8 cellular contexts compared by ENCODE assay signal in genomic region chr5:132747064-132747692, GRCh38. TPM values are rescaled to one million over a fixed set of nuclear protein-coding genes. Genes with fewer than 3 reads are reported as not detected.
A peak's percentile ranks its signal among the peaks of the same experiment; 100 is the strongest.
DNase-seq lines count a peak whose midpoint lies in the region; ATAC-seq, FAIRE-seq and TF ChIP-seq lines count a peak whose summit lies in the region.

Gene CCNI2 (plus strand): TSS chr5:132747426. CDS start chr5:132747496, 70 bp downstream.

- TF ChIP-seq POLR2A in upper lobe of left lung (IDR thresholded peaks at IDR 0.05): no peak

- H3K4me2 ChIP-seq in fibroblast of lung (ENCODE audit: extremely low read depth, insufficient read depth, low read length): peak within 1 kb of the TSS; percentile 58

- peak; percentile 45 for ATAC-seq in GM18511 (IDR thresholded peaks at IDR 0.05; ENCODE audit: unreplicated experiment)
- ATAC-seq in pancreas: peak; percentile 75 to 93 (median 84)
- ATAC-seq in upper lobe of left lung (ENCODE audit: low FRiP score in 2 of 2): peak; percentile 50 to 61
- no peak for ATAC-seq in GM18858 (IDR thresholded peaks at IDR 0.05; ENCODE audit: unreplicated experiment)

- TF ChIP-seq CTCF in fibroblast of lung (conservative IDR thresholded peaks at IDR 0.05 in 1 of 2, IDR thresholded peaks at IDR 0.05 in 1 of 2; ENCODE audit: low read depth in 1 of 2, low read length in 2 of 2): peak in 1 of 2 donors; percentile 17
- TF ChIP-seq CTCF in pancreas (IDR thresholded peaks at IDR 0.05): no peak
- peak in 3 of 6 experiments; percentile 10 to 16 (median 15) for TF ChIP-seq CTCF in upper lobe of left lung (IDR thresholded peaks at IDR 0.05)

- H2AFZ ChIP-seq in fibroblast of lung (ENCODE audit: low read length): no peak within 1 kb of the TSS

- H3K4me3 ChIP-seq in HUES6 (ENCODE audit: low read depth, low read length) (peak within 1 kb of the TSS; percentile 63), fibroblast of lung (replicated peaks in 1 of 4; ENCODE audit: control extremely low read depth in 1 of 4, insufficient read depth in 1 of 4, low read depth in 3 of 4, low read length in 4 of 4) (peak within 1 kb of the TSS; percentile 1 to 35 (median 26)), pancreas (peak within 1 kb of the TSS; percentile 27 to 64 (median 44)), upper lobe of left lung (peak within 1 kb of the TSS; percentile 16 to 55 (median 52))

- H3K9me3 ChIP-seq in HUES6 (ENCODE audit: control insufficient read depth, insufficient read depth, low read depth, low read length) (no peaks in the 10 kb centered on the region), fibroblast of lung (ENCODE audit: control insufficient read depth, insufficient read depth, low read depth, low read length) (no peaks in the 10 kb centered on the region), pancreas (no peaks in the 10 kb centered on the region), upper lobe of left lung (no peaks in the 10 kb centered on the region)

- no peak within 1 kb of the TSS for H3K27ac ChIP-seq in HUES6 (ENCODE audit: low read depth, low read length)
- H3K27ac ChIP-seq in fibroblast of lung (ENCODE audit: insufficient read depth, low read length): no peak within 1 kb of the TSS
- no peak within 1 kb of the TSS for H3K27ac ChIP-seq in pancreas
- H3K27ac ChIP-seq in upper lobe of left lung: peak within 1 kb of the TSS; percentile 23 to 52 (median 34)

- no peaks in the 10 kb centered on the region for H3K79me2 ChIP-seq in fibroblast of lung (ENCODE audit: control insufficient read depth, insufficient read depth, low read length)

- intact Hi-C loops in pancreas (cut with DNase I): no loop called here

- WGBS in pancreas, 2 donors: 1% methylated on average over 20 to 61 of the region's 61 CpGs
- 0% methylated on average over 1 to 2 of the region's 61 CpGs for WGBS in upper lobe of left lung, 2 donors

- DNase-seq in activated T-cell treated with anti-CD3 and anti-CD28 coated beads for 4 hours (peak; percentile 63), fibroblast of lung (ENCODE audit: low read depth in 2 of 2) (no peak), pancreas (peak in 5 of 6 donors; percentile 36 to 80 (median 51)), upper lobe of left lung (peak in 1 of 2 donors; percentile 91), kidney glomerular epithelial cell (lab: John Stamatoyannopoulos, UW) (no peak)

- H3K9ac ChIP-seq in HUES6 (ENCODE audit: low read length) (peak within 1 kb of the TSS; percentile 1), fibroblast of lung (ENCODE audit: insufficient read depth, low read length) (no peak within 1 kb of the TSS)

- H3K4me1 ChIP-seq in HUES6 (ENCODE audit: control insufficient read depth, insufficient read depth, low read length) (0 out of 2 replicates have a peak, but pooled peaks cover 7% of the 10 kb centered on the region), fibroblast of lung (ENCODE audit: control insufficient read depth, extremely low read depth, insufficient read depth, low read length) (peaks cover 7% of the 10 kb centered on the region), pancreas (peaks cover 0 to 4% (median 0%) of the 10 kb centered on the region in 3 donors), upper lobe of left lung (peaks cover 9 to 16% (median 11%) of the 10 kb centered on the region in 4 donors)

- H3K27me3 ChIP-seq in HUES6 (ENCODE audit: control insufficient read depth, insufficient read depth, low read length): peaks cover 66% of the 10 kb centered on the region
- peaks cover 23% of the 10 kb centered on the region for H3K27me3 ChIP-seq in fibroblast of lung (ENCODE audit: control insufficient read depth, insufficient read depth, low read length)
- H3K27me3 ChIP-seq in pancreas: no peaks in the 10 kb centered on the region
- H3K27me3 ChIP-seq in upper lobe of left lung: peaks cover 0 to 13% (median 10%) of the 10 kb centered on the region in 4 donors

- TF ChIP-seq EP300 in upper lobe of left lung (IDR thresholded peaks at IDR 0.05): no peak

- no peaks in the 10 kb centered on the region for H4K20me1 ChIP-seq in fibroblast of lung (ENCODE audit: control insufficient read depth, extremely low read depth, insufficient read depth, low read length)

- no peaks in the 10 kb centered on the region for H3K36me3 ChIP-seq in HUES6 (ENCODE audit: control insufficient read depth, insufficient read depth, low read length)
- no peaks in the 10 kb centered on the region for H3K36me3 ChIP-seq in fibroblast of lung (ENCODE audit: control insufficient read depth, insufficient read depth, low read length)
- no peaks in the 10 kb centered on the region for H3K36me3 ChIP-seq in pancreas
- H3K36me3 ChIP-seq in upper lobe of left lung: no peaks in the 10 kb centered on the region

- no peak for FAIRE-seq in pancreas (lab: Jason Lieb, UNC)

RNA-seq across cellular contexts. Expression of gene CCNI2, which starts in this region (rescaled TPM):
- total RNA-seq in fibroblast of lung: under 0.01 TPM in 1 of 2 replicates, not detected in the other
- polyA plus RNA-seq in fibroblast of lung: not detected in 2 replicates
- polyA plus RNA-seq in fibroblast of lung (2012): 0.89 and 0.99 TPM in 2 replicates
- polyA minus RNA-seq in fibroblast of lung (ENCODE audit: low replicate concordance): not detected in 2 replicates
- 1 to 10 TPM in 4 of 6 donors, under 1 TPM in 2; 0.69 to 4.4 (median 1.3) TPM for total RNA-seq in pancreas
- 1 to 10 TPM in 1 of 2 donors, under 1 TPM in 1; 0.84 to 1.8 TPM for polyA plus RNA-seq in pancreas
- under 1 TPM in 5 of 6 donors, not detected in 1; 0.26 to 0.84 (median 0.46) TPM for total RNA-seq in upper lobe of left lung

Comparison
In these comparisons a context has a peak if more than half of its experiments do, and no peak if none do; other contexts are left out.
1. Peak in ATAC-seq, H3K4me3 ChIP-seq and H3K27ac ChIP-seq in upper lobe of left lung; RNA of the gene not detected or under 1 TPM.
2. DNase-seq: peak in activated T-cell treated with anti-CD3 and anti-CD28 coated beads for 4 hours (single experiment) and pancreas (5 of 6); none in fibroblast of lung (0 of 2) and kidney glomerular epithelial cell (single experiment).
3. Peak in every context shown above with its lines, with median percentiles within 50 percentile points of each other: H3K4me3 ChIP-seq.